7 cellular contexts compared by ENCODE assay signal in the genomic region with DNA sequence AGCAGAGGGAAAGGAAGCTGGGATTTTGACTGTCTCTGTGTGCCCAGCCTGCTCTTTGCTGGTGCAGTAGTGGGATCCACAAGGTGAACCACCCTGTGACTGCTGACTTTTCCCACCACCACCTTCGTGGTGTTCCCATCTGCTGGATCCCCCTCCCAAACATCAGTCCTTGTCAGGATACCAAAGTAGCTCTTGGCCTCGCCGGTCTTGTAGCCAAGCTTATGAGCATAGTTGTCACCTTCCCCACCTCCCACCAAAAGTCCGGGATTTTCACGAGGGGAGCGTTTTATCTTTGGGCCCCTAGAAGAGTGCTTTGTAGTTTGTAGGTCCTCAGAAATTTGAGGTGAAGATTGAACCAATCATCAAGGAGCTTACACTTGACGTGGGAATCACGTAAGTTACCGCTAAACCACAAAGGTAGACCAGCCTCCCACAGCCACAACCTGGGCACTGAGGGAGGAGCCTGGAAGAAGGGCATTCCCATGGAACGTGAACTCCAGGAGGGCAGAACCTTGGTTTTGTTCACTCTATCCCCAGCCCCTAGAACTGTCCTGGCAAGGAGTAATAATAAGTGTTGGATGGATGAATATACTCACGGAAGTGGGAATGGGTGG. TPM values are rescaled to one million over a fixed set of nuclear protein-coding genes. Genes with fewer than 3 reads are reported as not detected.
DNase-seq lines count a peak whose midpoint lies in the region; TF ChIP-seq lines count a peak whose summit lies in the region.

No MANE protein-coding gene starts in this region.

- TF ChIP-seq CTCF in HL-60 (IDR thresholded peaks at IDR 0.05; ENCODE audit: insufficient read depth, low read length) (no peak), esophagus squamous epithelium (IDR thresholded peaks at IDR 0.05) (no peak)

- intact Hi-C loops in esophagus squamous epithelium (cut with DNase I), result no loop called here

- WGBS in esophagus squamous epithelium, 2 donors, result 46 to 50% methylated on average over 1 to 11 of the region's 11 CpGs

- no peaks in the 10 kb centered on the region for H3K27me3 ChIP-seq in HL-60 (ENCODE audit: insufficient read depth, poor library complexity, severe bottlenecking)
- H3K27me3 ChIP-seq in esophagus squamous epithelium, result no peaks in the 10 kb centered on the region

- no peak for TF ChIP-seq POLR2A in esophagus squamous epithelium (IDR thresholded peaks at IDR 0.05)

- peak overlapping the region; percentile 94 for H3K27ac ChIP-seq in HL-60 (replicated peaks)
- peak overlapping the region; percentile 90 to 98 (median 94) for H3K27ac ChIP-seq in esophagus squamous epithelium
- H3K27ac ChIP-seq in skin epidermis, result peak overlapping the region in 20 of 21 experiments; percentile 62 to 97 (median 94)

- H3K36me3 ChIP-seq in esophagus squamous epithelium, result peaks cover 0 to 18% (median 0%) of the 10 kb centered on the region in 3 donors

- DNase-seq in HL-60 (ENCODE audit: low read depth in 1 of 2, low spot score in 1 of 2), result no peak
- peak in 3 of 5 experiments; percentile 17 to 48 (median 44) for DNase-seq in T-helper 2 cell
- no peak for DNase-seq in esophagus squamous epithelium (lab: John Stamatoyannopoulos, UW)
- no peak for DNase-seq in globus pallidus (ENCODE audit: low spot score)
- no peak for DNase-seq in AML-193 (lab: John Stamatoyannopoulos, UW)
- no peak for DNase-seq in NCI-H187 treated with DMSO at 0.1 percent for 48 hours (lab: John Stamatoyannopoulos, UW)

- no peaks in the 10 kb centered on the region for H3K9me3 ChIP-seq in esophagus squamous epithelium

- peaks cover 42 to 60% (median 42%) of the 10 kb centered on the region in 3 donors for H3K4me1 ChIP-seq in esophagus squamous epithelium

- H3K4me3 ChIP-seq in HL-60 (replicated peaks; ENCODE audit: insufficient read depth, low read length) (peak overlapping the region; percentile 74), esophagus squamous epithelium (peak overlapping the region; percentile 65 to 99 (median 83)), skin epidermis (peak overlapping the region in 6 of 7 experiments; percentile 55 to 96 (median 89))

RNA-seq across cellular contexts. Expression of a gene that starts 0.9 kb away (rescaled TPM):
- total RNA-seq in esophagus squamous epithelium, result 10 to 100 TPM; 39.9 to 65.0 (median 57.3) TPM

RNA-seq across cellular contexts. Expression of a gene that starts 36.7 kb away (rescaled TPM):
- under 1 TPM in 3 of 4 donors, not detected in 1; 0.04 to 0.57 (median 0.53) TPM for total RNA-seq in esophagus squamous epithelium

Comparison
In these comparisons a context has a peak if more than half of its experiments do, and no peak if none do; other contexts are left out.
1. DNase-seq: peak in T-helper 2 cell (3 of 5); none in HL-60 (0 of 2), esophagus squamous epithelium (single experiment), globus pallidus (single experiment), AML-193 (0 of 2) and NCI-H187 treated with DMSO at 0.1 percent for 48 hours (single experiment).
2. Peak in every context shown above with its lines, with median percentiles within 50 percentile points of each other: H3K27ac ChIP-seq and H3K4me3 ChIP-seq.